Comparison of ENCODE assay signal across 9 cellular contexts in the genomic region with DNA sequence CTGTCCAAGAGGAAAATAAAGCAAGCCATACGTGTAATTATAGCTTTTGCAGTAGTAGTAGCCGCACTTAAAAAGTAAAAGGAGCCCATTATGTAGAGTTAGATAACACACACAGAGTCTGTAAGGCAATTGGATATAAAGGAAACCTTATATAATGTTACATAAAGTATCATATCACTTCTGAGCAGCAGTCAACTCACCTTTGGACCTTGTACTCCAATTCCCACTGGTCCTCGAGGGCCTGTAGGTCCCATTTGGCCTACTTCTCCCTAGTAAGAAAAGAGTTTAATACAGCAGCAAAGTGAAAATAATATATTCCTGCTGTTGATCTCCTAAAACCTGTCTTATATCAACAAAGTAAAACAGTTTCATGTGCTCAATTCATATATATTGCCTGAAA.
"Had no signal": no experiment of that assay in that cellular context is flagged by ENCODE, and none has a peak within 500 bp of the region (broad histone marks: within the 10 kb centered on the region; RNA-seq: fewer than 3 reads in every experiment).

No MANE protein-coding gene starts in this region.

- H3K4me3 ChIP-seq: GM23248, HAP-1 had no signal

- H3K36me3 ChIP-seq: HAP-1 had no signal

- H3K27ac Mint-ChIP-seq: HFFc6, IgD-negative memory B cell had no signal

- H3K27ac ChIP-seq: GM23248, HL-60 had no signal

- H3K9me3 ChIP-seq: HAP-1 had no signal

- H3K4me1 ChIP-seq: HAP-1 had no signal

- H3K4me1 Mint-ChIP-seq: IgD-negative memory B cell had no signal

- ATAC-seq: HCT116, HepG2 had no signal

- H3K4me3 Mint-ChIP-seq: HFFc6, IgD-negative memory B cell had no signal

- FAIRE-seq: HepG2 had no signal

- H2AFZ ChIP-seq: GM23248 had no signal

- DNase-seq: GM23248, GOT3, H7, HFFc6 had no signal

- H3K9ac ChIP-seq: GM23248 had no signal
